8 cellular contexts compared by ENCODE assay signal in genomic region chr6:30683137-30683979, GRCh38. TPM values are rescaled to one million over a fixed set of nuclear protein-coding genes. Genes with fewer than 3 reads are reported as not detected.
DNase-seq lines count a peak whose midpoint lies in the region; ATAC-seq and TF ChIP-seq lines count a peak whose summit lies in the region.

No MANE protein-coding gene starts in this region.

- no peaks in the 10 kb centered on the region for H3K9me3 ChIP-seq in WERI-Rb-1 (ENCODE audit: severe bottlenecking)

- H3K27me3 ChIP-seq in WERI-Rb-1 (ENCODE audit: insufficient read depth, low read depth, severe bottlenecking) = no peaks in the 10 kb centered on the region
- H3K27me3 ChIP-seq in foreskin keratinocyte = no peaks in the 10 kb centered on the region

- no peak for TF ChIP-seq CTCF in GM13977 (IDR thresholded peaks at IDR 0.05; ENCODE audit: extremely low read depth, insufficient read depth, missing control alignments)
- no peak for TF ChIP-seq CTCF in WERI-Rb-1 (IDR thresholded peaks at IDR 0.05; ENCODE audit: low read depth, low read length)
- no peak for TF ChIP-seq CTCF in foreskin keratinocyte (conservative IDR thresholded peaks at IDR 0.05)

- H3K27ac ChIP-seq in WERI-Rb-1 (peak overlapping the region; percentile 90), foreskin keratinocyte (peak overlapping the region; percentile 89)

- H3K4me3 ChIP-seq in WERI-Rb-1 (ENCODE audit: low read depth, low read length) = peak overlapping the region; percentile 29
- H3K4me3 ChIP-seq in skeletal muscle cell (ENCODE audit: low read depth, low read length) = peak overlapping the region; percentile 90

- in situ Hi-C loops in GM13977 (cut with MboI; ENCODE audit: low pct_unique_long_range_greater_than_20kb, low sequenced_read_pairs, unreplicated experiment) = loop anchor here (5.0 kb wide), 1 partner anchor 44 kb away; no protein-coding TSS in a partner anchor

- peak; percentile 15 for DNase-seq in GM13977 (ENCODE audit: low spot score)
- DNase-seq in WERI-Rb-1 = no peak
- DNase-seq in foreskin keratinocyte = no peak
- DNase-seq in skeletal muscle cell (ENCODE audit: low read depth) = no peak
- DNase-seq in NCI-H2227 treated with DMSO at 0.1 percent for 48 hours (lab: John Stamatoyannopoulos, UW) = no peak
- no peak for DNase-seq in DMS53 (lab: John Stamatoyannopoulos, UW)

- peaks cover 9% of the 10 kb centered on the region for H3K4me1 ChIP-seq in foreskin keratinocyte

- no peak for ATAC-seq in foreskin keratinocyte
- ATAC-seq in HG03159 (IDR thresholded peaks at IDR 0.05; ENCODE audit: unreplicated experiment) = no peak
- ATAC-seq in HG03378 (IDR thresholded peaks at IDR 0.05; ENCODE audit: unreplicated experiment) = no peak

- peaks cover 71% of the 10 kb centered on the region for H3K36me3 ChIP-seq in WERI-Rb-1

RNA-seq across cellular contexts. Expression of gene PPP1R18, which starts 3.1 kb away (rescaled TPM):
- total RNA-seq in foreskin keratinocyte = 119 and 121 TPM in 2 replicates
- polyA plus RNA-seq in foreskin keratinocyte = 132 and 137 TPM in 2 replicates

RNA-seq across cellular contexts. Expression of gene NRM, which starts 7.4 kb away (rescaled TPM):
- total RNA-seq in foreskin keratinocyte = 24.5 and 26.3 TPM in 2 replicates
- polyA plus RNA-seq in foreskin keratinocyte = 41.6 and 45.7 TPM in 2 replicates

RNA-seq across cellular contexts. Expression of gene DHX16, which starts 10.6 kb away (rescaled TPM):
- total RNA-seq in foreskin keratinocyte = 38.1 and 42.5 TPM in 2 replicates
- polyA plus RNA-seq in foreskin keratinocyte = 29.2 and 35.1 TPM in 2 replicates

RNA-seq across cellular contexts. Expression of gene MDC1, which starts 33.7 kb away (rescaled TPM):
- 24.8 and 27.4 TPM in 2 replicates for total RNA-seq in foreskin keratinocyte
- 13.9 and 15.8 TPM in 2 replicates for polyA plus RNA-seq in foreskin keratinocyte

RNA-seq across cellular contexts. Expression of gene C6orf136, which starts 36.4 kb away (rescaled TPM):
- 8.2 and 10.2 TPM in 2 replicates for total RNA-seq in foreskin keratinocyte
- 16.9 and 19.1 TPM in 2 replicates for polyA plus RNA-seq in foreskin keratinocyte
